ENCODE assay signal across 21 cellular contexts in genomic region chr11:69094111-69094914, GRCh38. TPM values are rescaled to one million over a fixed set of nuclear protein-coding genes. Genes with fewer than 3 reads are reported as not detected.
DNase-seq lines count a peak whose midpoint lies in the region; ATAC-seq and TF ChIP-seq lines count a peak whose summit lies in the region.
"Had no signal": no experiment of that assay in that cellular context is flagged by ENCODE, and none has a peak within 500 bp of the region (broad histone marks: within the 10 kb centered on the region; RNA-seq: fewer than 3 reads in every experiment).

No MANE protein-coding gene starts in this region.

- no peaks in the 10 kb centered on the region for H3K4me1 ChIP-seq in HEK293 (ENCODE audit: control insufficient read depth, insufficient read depth, low read length)
- H3K4me1 ChIP-seq: gastrocnemius medialis, prostate gland, transverse colon had no signal

- H3K4me1 Mint-ChIP-seq in WTC11 = 0 out of 2 replicates have a peak, but pooled peaks cover 4% of the 10 kb centered on the region
- no peaks in the 10 kb centered on the region for H3K4me1 Mint-ChIP-seq in memory B cell
- H3K4me1 Mint-ChIP-seq: B cell had no signal

- no peak overlapping the region for H3K4me3 ChIP-seq in HEK293 (ENCODE audit: low read depth, low read length)
- H3K4me3 ChIP-seq: gastrocnemius medialis, lung, prostate gland, transverse colon had no signal

- no peak overlapping the region for H3K27ac Mint-ChIP-seq in WTC11
- H3K27ac Mint-ChIP-seq in memory B cell = peak overlapping the region; percentile 48
- H3K27ac Mint-ChIP-seq: B cell had no signal

- H3K36me3 ChIP-seq in HEK293 (ENCODE audit: control insufficient read depth in 2 of 2, insufficient read depth in 1 of 2, low read length in 2 of 2) = peaks cover 0 to 30% of the 10 kb centered on the region in 2 experiments; a peak in 2 of 3 replicates
- H3K36me3 ChIP-seq: gastrocnemius medialis, prostate gland, transverse colon had no signal

- POLR2A ChIA-PET in HEK293 (lab: Yijun Ruan, JAX) (interaction anchor here (1.1 kb wide), 1 partner anchor 10 kb away, joined by 6 read pairs; no protein-coding TSS in a partner anchor), WTC11 (lab: Charles Lee) (no interaction called here)

- ATAC-seq in WTC11 (peak; percentile 34; the same call in 1 of the 2 replicates), memory B cell (ENCODE audit: low read depth) (no peak)
- ATAC-seq: gastrocnemius medialis; naive thymus-derived CD4-positive, alpha-beta T cell had no signal

- H3K27me3 Mint-ChIP-seq in WTC11 (ENCODE audit: low read depth) = no peaks in the 10 kb centered on the region
- H3K27me3 Mint-ChIP-seq in memory B cell = no peaks in the 10 kb centered on the region
- H3K27me3 Mint-ChIP-seq: B cell; naive thymus-derived CD4-positive, alpha-beta T cell had no signal

- no peak overlapping the region for H3K27ac ChIP-seq in HEK293 (ENCODE audit: extremely low read depth, low read depth, low read length)
- H3K27ac ChIP-seq: epithelial cell of prostate, gastrocnemius medialis, prostate gland, transverse colon had no signal

- H3K9me3 ChIP-seq in HEK293 (ENCODE audit: control insufficient read depth, insufficient read depth, low read depth, low read length) = no peaks in the 10 kb centered on the region
- H3K9me3 ChIP-seq: gastrocnemius medialis, prostate gland, transverse colon had no signal

- TF ChIP-seq CTCF in HEK293 (tag by site-specific recombination; IDR thresholded peaks at IDR 0.05) (no peak), WTC11 (IDR thresholded peaks at IDR 0.05) (no peak)

- in situ Hi-C loops in G401 (cut with HindIII; ENCODE audit: low sequenced_read_pairs) = no loop called here

- H3K9me3 Mint-ChIP-seq in WTC11 (peaks cover 5% of the 10 kb centered on the region; the same call in 1 of the 2 replicates), memory B cell (no peaks in the 10 kb centered on the region)
- H3K9me3 Mint-ChIP-seq: activated naive CD4-positive, alpha-beta T cell treated with anti-CD3 and anti-CD28 coated beads, Interleukin-2, amount 10 ng/mL, durations not matched to agents 7 days and 5 days had no signal

- H3K4me3 Mint-ChIP-seq in WTC11 (no peak overlapping the region), memory B cell (no peak overlapping the region)
- H3K4me3 Mint-ChIP-seq: activated naive CD4-positive, alpha-beta T cell treated with anti-CD3 and anti-CD28 coated beads, Interleukin-2, amount 10 ng/mL, durations not matched to agents 7 days and 5 days; B cell; brain; naive thymus-derived CD4-positive, alpha-beta T cell had no signal

- H3K36me3 Mint-ChIP-seq in WTC11 = peaks cover 22% of the 10 kb centered on the region
- peaks cover 8% of the 10 kb centered on the region for H3K36me3 Mint-ChIP-seq in memory B cell

- DNase-seq in G401 (ENCODE audit: low spot score) = peak; percentile 29
- DNase-seq in WTC11 (ENCODE audit: low spot score) = no peak
- no peak for DNase-seq in memory B cell (ENCODE audit: low spot score in 2 of 2)
- no peak for DNase-seq in DMS53 (lab: John Stamatoyannopoulos, UW)
- DNase-seq in T-helper 1 cell = no peak
- no peak for DNase-seq in EL
- no peak for DNase-seq in activated CD4-positive, alpha-beta T cell treated with anti-CD3 and anti-CD28 coated beads for 4 hours
- DNase-seq: activated CD4-positive, alpha-beta T cell treated with anti-CD3 and anti-CD28 coated beads, Interleukin-2, amount 50 U/mL, for 4 hours; activated naive CD4-positive, alpha-beta T cell treated with anti-CD3 and anti-CD28 coated beads, Interleukin-2, amount 10 ng/mL, durations not matched to agents 7 days and 5 days; activated T-cell treated with anti-CD3 and anti-CD28 coated beads, Interleukin-2, amount 50 U/mL, for 1 hour; gastrocnemius medialis; Kasumi-1; naive thymus-derived CD4-positive, alpha-beta T cell; NCI-H1694 treated with DMSO at 0.1 percent for 48 hours; transverse colon had no signal

- CTCF ChIA-PET in HEK293 (lab: Yijun Ruan, JAX) (interaction anchor here (0.6 kb wide), 1 partner anchor 160 kb away, joined by 3 read pairs; no protein-coding TSS in a partner anchor), WTC11 (lab: Charles Lee) (interaction anchor here (1.3 kb wide), 1 partner anchor 144 kb away, joined by 5 read pairs; no protein-coding TSS in a partner anchor)

TF ChIP-seq in HEK293, 187 proteins besides CTCF, POLR2A, EP300 and RAD21 (continues in another document):
- TF ChIP-seq ZFP41 (tag by site-specific recombination; IDR thresholded peaks at IDR 0.05; ENCODE audit: borderline replicate concordance) = no peak
- no peak for TF ChIP-seq ZNF37A (tag by site-specific recombination; IDR thresholded peaks at IDR 0.05)
- no peak for TF ChIP-seq ZNF335 (tag by site-specific recombination; conservative IDR thresholded peaks at IDR 0.05)
- no peak for TF ChIP-seq ZBTB7A (tag by site-specific recombination; IDR thresholded peaks at IDR 0.05; ENCODE audit: low read depth)
- no peak for TF ChIP-seq ZNF280C (tag by site-specific recombination; IDR thresholded peaks at IDR 0.05)
- TF ChIP-seq ZSCAN5A (tag by site-specific recombination; IDR thresholded peaks at IDR 0.05) = no peak
- no peak for TF ChIP-seq ZNF830 (tag by site-specific recombination; IDR thresholded peaks at IDR 0.05; ENCODE audit: low read depth)

TF ChIP-seq in WTC11, 78 proteins besides CTCF, POLR2A, EP300 and RAD21:
- TF ChIP-seq NR2C2 (CRISPR knock-in tag; IDR thresholded peaks at IDR 0.05) (no peak), RELA (CRISPR knock-in tag; IDR thresholded peaks at IDR 0.05; ENCODE audit: borderline replicate concordance) (no peak), HMGA2 (CRISPR knock-in tag; IDR thresholded peaks at IDR 0.05) (no peak), GTF2I (CRISPR knock-in tag; conservative IDR thresholded peaks at IDR 0.05) (no peak), EMX1 (CRISPR knock-in tag; IDR thresholded peaks at IDR 0.05) (0 out of 2 replicates have a peak, but pooled peaks have one; percentile 60), ZNF232 (CRISPR knock-in tag; IDR thresholded peaks at IDR 0.05) (no peak), ZNF416 (CRISPR knock-in tag; IDR thresholded peaks at IDR 0.05) (no peak)

RNA-seq across cellular contexts. Expression of gene TPCN2, which starts 45.6 kb away (rescaled TPM):
- 13.2 and 17.2 TPM in 2 replicates for total RNA-seq in G401 (2014; rRNA removed; shearing (Covaris generic))
- total RNA-seq in WTC11 (2021) = 20.2 to 24.6 TPM (median 22.0 TPM) in 3 replicates
